Comparison of ENCODE assay signal across 27 cellular contexts in the genomic region with DNA sequence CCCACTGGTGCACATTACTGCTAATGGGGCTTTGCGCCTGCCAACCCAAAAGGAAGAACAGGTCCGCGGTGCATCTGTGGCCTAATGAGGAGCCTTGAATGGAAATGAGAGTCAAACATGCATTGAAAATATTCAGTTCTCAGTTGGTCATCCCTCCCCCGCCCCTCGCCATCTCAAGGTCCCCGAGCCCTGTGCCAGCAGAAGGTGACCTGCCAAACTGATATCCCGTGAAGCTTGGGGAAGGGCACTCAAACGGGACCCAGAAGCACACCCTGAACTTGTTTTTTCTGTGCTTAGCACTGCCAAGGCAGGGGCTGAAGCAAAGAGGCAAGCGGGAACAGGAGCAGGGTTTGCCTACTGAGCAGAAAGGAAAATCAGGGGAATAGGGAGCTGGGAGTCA.
"Had no signal": no experiment of that assay in that cellular context is flagged by ENCODE, and none has a peak within 500 bp of the region (broad histone marks: within the 10 kb centered on the region; RNA-seq: fewer than 3 reads in every experiment).

No MANE protein-coding gene starts in this region.

- H3K4me3 Mint-ChIP-seq: activated CD4-positive, alpha-beta memory T cell treated with anti-CD3 and anti-CD28 coated beads, Interleukin-2, amount 10 ng/mL, durations not matched to agents 7 days and 5 days; activated CD4-positive, alpha-beta T cell treated with anti-CD3 and anti-CD28 coated beads, Interleukin-2, amount 10 ng/mL, durations not matched to agents 24 days and 14 days; activated naive CD4-positive, alpha-beta T cell treated with anti-CD3 and anti-CD28 coated beads, Interleukin-2, amount 10 ng/mL, durations not matched to agents 7 days and 5 days; activated T-cell treated with anti-CD3 and anti-CD28 coated beads, Interleukin-2, amount 50 U/mL, for 72 hours; central memory CD8-positive, alpha-beta T cell; effector memory CD8-positive, alpha-beta T cell; immature natural killer cell; naive thymus-derived CD8-positive, alpha-beta T cell; stimulated activated effector memory CD8-positive, alpha-beta T cell treated with anti-CD3 and anti-CD28 coated beads, Interleukin-12 subunit alpha, Interleukin-12 subunit beta, amount 100 ng/mL, for 72 hours; stimulated activated naive CD8-positive, alpha-beta T cell treated with anti-CD3 and anti-CD28 coated beads, Interleukin-15, amount 100 ng/mL, for 72 hours; type B pancreatic cell had no signal

- H3K4me1 Mint-ChIP-seq: activated CD4-positive, alpha-beta memory T cell treated with anti-CD3 and anti-CD28 coated beads, Interleukin-2, amount 10 ng/mL, durations not matched to agents 7 days and 5 days; activated CD4-positive, alpha-beta T cell treated with anti-CD3 and anti-CD28 coated beads, Interleukin-2, amount 10 ng/mL, durations not matched to agents 24 days and 14 days; activated naive CD4-positive, alpha-beta T cell treated with anti-CD3 and anti-CD28 coated beads, Interleukin-2, amount 10 ng/mL, durations not matched to agents 7 days and 5 days; central memory CD8-positive, alpha-beta T cell; immature natural killer cell; naive thymus-derived CD8-positive, alpha-beta T cell; stimulated activated effector memory CD8-positive, alpha-beta T cell treated with anti-CD3 and anti-CD28 coated beads, Interleukin-12 subunit alpha, Interleukin-12 subunit beta, amount 100 ng/mL, for 72 hours; stimulated activated naive CD8-positive, alpha-beta T cell treated with anti-CD3 and anti-CD28 coated beads, Interleukin-15, amount 100 ng/mL, for 72 hours had no signal

- H3K9me3 Mint-ChIP-seq: activated CD4-positive, alpha-beta T cell treated with anti-CD3 and anti-CD28 coated beads, Interleukin-2, amount 10 ng/mL, durations not matched to agents 24 days and 14 days had no signal

- H3K36me3 Mint-ChIP-seq: immature natural killer cell; stimulated activated effector memory CD8-positive, alpha-beta T cell treated with anti-CD3 and anti-CD28 coated beads, Interleukin-12 subunit alpha, Interleukin-12 subunit beta, amount 100 ng/mL, for 72 hours; type B pancreatic cell had no signal

- H3K79me2 ChIP-seq: hepatocyte had no signal

- H3K36me3 ChIP-seq: brain microvascular endothelial cell, colonic mucosa, ovary had no signal

- ATAC-seq: activated T-cell treated with anti-CD3 and anti-CD28 coated beads, Interleukin-2, amount 50 U/mL, for 72 hours; effector memory CD8-positive, alpha-beta T cell; esophagus mucosa; left lobe of liver; naive thymus-derived CD8-positive, alpha-beta T cell; sciatic nerve; stimulated activated effector memory CD8-positive, alpha-beta T cell treated with anti-CD3 and anti-CD28 coated beads, Interleukin-12 subunit alpha, Interleukin-12 subunit beta, amount 100 ng/mL, for 72 hours; stimulated activated naive CD8-positive, alpha-beta T cell treated with anti-CD3 and anti-CD28 coated beads, Interleukin-15, amount 100 ng/mL, for 72 hours had no signal

- H3K4me2 ChIP-seq: hepatocyte had no signal

- H3K27ac ChIP-seq: brain microvascular endothelial cell, colonic mucosa, hepatocyte, ovary had no signal

- H3K9me3 ChIP-seq: colonic mucosa, ovary had no signal

- H3K27me3 Mint-ChIP-seq: stimulated activated naive CD8-positive, alpha-beta T cell treated with anti-CD3 and anti-CD28 coated beads, Interleukin-15, amount 100 ng/mL, for 72 hours; type B pancreatic cell had no signal

- H3K27ac Mint-ChIP-seq: activated CD4-positive, alpha-beta memory T cell treated with anti-CD3 and anti-CD28 coated beads, Interleukin-2, amount 10 ng/mL, durations not matched to agents 7 days and 5 days; activated CD4-positive, alpha-beta T cell treated with anti-CD3 and anti-CD28 coated beads, Interleukin-2, amount 10 ng/mL, durations not matched to agents 24 days and 14 days; activated naive CD4-positive, alpha-beta T cell treated with anti-CD3 and anti-CD28 coated beads, Interleukin-2, amount 10 ng/mL, durations not matched to agents 7 days and 5 days; activated T-cell treated with anti-CD3 and anti-CD28 coated beads, Interleukin-2, amount 50 U/mL, for 72 hours; effector memory CD8-positive, alpha-beta T cell; immature natural killer cell; naive thymus-derived CD8-positive, alpha-beta T cell; stimulated activated effector memory CD8-positive, alpha-beta T cell treated with anti-CD3 and anti-CD28 coated beads, Interleukin-12 subunit alpha, Interleukin-12 subunit beta, amount 100 ng/mL, for 72 hours; stimulated activated naive CD8-positive, alpha-beta T cell treated with anti-CD3 and anti-CD28 coated beads, Interleukin-15, amount 100 ng/mL, for 72 hours; type B pancreatic cell had no signal

- H3K4me1 ChIP-seq: colonic mucosa had no signal

- H3K27me3 ChIP-seq: brain microvascular endothelial cell, colonic mucosa, dorsolateral prefrontal cortex, hepatocyte, ovary had no signal

- H2AFZ ChIP-seq: hepatocyte had no signal

- DNase-seq: activated CD4-positive, alpha-beta memory T cell treated with anti-CD3 and anti-CD28 coated beads, Interleukin-2, amount 10 ng/mL, durations not matched to agents 7 days and 5 days; activated CD4-positive, alpha-beta T cell treated with anti-CD3 and anti-CD28 coated beads, Interleukin-2, amount 10 ng/mL, durations not matched to agents 24 days and 14 days; activated CD4-positive, CD25-positive, alpha-beta regulatory T cell; activated effector memory CD4-positive, alpha-beta T cell treated with Interleukin-2 at 50 U/mL for 16 hours; activated naive CD4-positive, alpha-beta T cell treated with anti-CD3 and anti-CD28 coated beads, Interleukin-2, amount 10 ng/mL, durations not matched to agents 7 days and 5 days; activated T-cell treated with anti-CD3 and anti-CD28 coated beads, Interleukin-2, amount 50 U/mL, for 72 hours; aorta; brain microvascular endothelial cell; colonic mucosa; effector memory CD8-positive, alpha-beta T cell; glutamatergic neuron; immature natural killer cell; naive thymus-derived CD8-positive, alpha-beta T cell; ovary; small intestine; stimulated activated CD4-positive, alpha-beta T cell treated with anti-CD3 and anti-CD28 coated beads, Interleukin-2, amount 100 ng/mL, for 24 hours; stimulated activated naive CD8-positive, alpha-beta T cell treated with anti-CD3 and anti-CD28 coated beads, Interleukin-15, amount 100 ng/mL, for 72 hours; T-helper 9 cell had no signal

- H3K4me3 ChIP-seq: colonic mucosa, dorsolateral prefrontal cortex, hepatocyte, lung, ovary had no signal
